36 cellular contexts compared by ENCODE assay signal in the genomic region with DNA sequence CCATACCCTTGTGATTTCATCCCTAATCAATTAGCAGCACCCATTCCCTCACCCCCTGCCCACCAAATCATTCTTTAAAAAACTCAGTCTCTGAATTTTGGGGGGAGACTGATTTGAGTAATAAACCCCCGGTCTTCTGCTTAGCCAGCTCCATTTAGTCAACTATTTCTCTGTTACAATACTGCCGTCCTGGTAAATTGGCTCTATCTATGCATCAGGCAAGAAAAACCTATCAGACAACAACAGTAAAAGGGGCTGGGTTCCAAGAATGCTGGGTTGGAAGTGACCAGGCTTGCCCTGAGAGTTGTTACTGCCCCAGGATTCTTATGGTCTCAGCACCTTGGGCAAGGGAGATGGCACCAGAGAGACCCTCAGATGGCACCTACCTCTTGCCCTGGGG.
"Had no signal": no experiment of that assay in that cellular context is flagged by ENCODE, and none has a peak within 500 bp of the region (broad histone marks: within the 10 kb centered on the region; RNA-seq: fewer than 3 reads in every experiment).

No MANE protein-coding gene starts in this region.

- H3K4me3 ChIP-seq: adrenal gland, ascending aorta, body of pancreas, breast epithelium, cardiac muscle cell had no signal

- H3K27ac ChIP-seq: adrenal gland, ascending aorta, body of pancreas, brain microvascular endothelial cell, breast epithelium, cardiac muscle cell had no signal

- H3K4me1 ChIP-seq: adrenal gland, ascending aorta, body of pancreas, breast epithelium had no signal

- H3K36me3 ChIP-seq: adrenal gland, ascending aorta, brain microvascular endothelial cell, breast epithelium, cardiac muscle cell had no signal

- DNase-seq: activated effector memory CD4-positive, alpha-beta T cell treated with anti-CD3 and anti-CD28 coated beads, Interleukin-2, amount 50 U/mL, for 16 hours; activated effector memory CD4-positive, alpha-beta T cell treated with Interleukin-2 at 50 U/mL for 16 hours; activated gamma-delta T cell; activated gamma-delta T cell treated with Interleukin-2 at 50 U/mL for 16 hours; activated naive CD4-positive, alpha-beta T cell; activated naive CD4-positive, alpha-beta T cell treated with anti-CD3 and anti-CD28 coated beads for 36 hours; activated naive CD4-positive, alpha-beta T cell treated with anti-CD3 and anti-CD28 coated beads, Interleukin-2, amount 10 ng/mL, durations not matched to agents 7 days and 5 days; activated naive CD4-positive, alpha-beta T cell treated with anti-CD3 and anti-CD28 coated beads, Interleukin-2, amount 50 U/mL, for 16 hours; activated naive CD4-positive, alpha-beta T cell treated with Interleukin-2 at 50 U/mL for 16 hours; activated naive CD8-positive, alpha-beta T cell treated with anti-CD3 and anti-CD28 coated beads for 36 hours; activated naive CD8-positive, alpha-beta T cell treated with anti-CD3 and anti-CD28 coated beads, Interleukin-2, amount 10 ng/mL, durations not matched to agents 7 days and 5 days; activated naive CD8-positive, alpha-beta T cell treated with anti-CD3 and anti-CD28 coated beads, Interleukin-2, amount 50 U/mL, for 24 hours; activated T-cell treated with anti-CD3 and anti-CD28 coated beads, Interleukin-2, amount 50 U/mL, for 24 hours; activated T-cell treated with anti-CD3 and anti-CD28 coated beads, Interleukin-2, amount 50 U/mL, for 4 hours; activated T-cell treated with anti-CD3 and anti-CD28 coated beads, Interleukin-2, amount 50 U/mL, for 48 hours; activated T-cell treated with anti-CD3 and anti-CD28 coated beads, Interleukin-2, amount 50 U/mL, for 72 hours; adrenal gland; amniotic stem cell; amygdala; aorta; body of pancreas; brain microvascular endothelial cell; caudate nucleus; central memory CD4-positive, alpha-beta T cell; cerebellar nuclear complex had no signal

- H3K9me3 ChIP-seq: adrenal gland had no signal

- H3K27ac Mint-ChIP-seq: activated naive CD4-positive, alpha-beta T cell treated with anti-CD3 and anti-CD28 coated beads for 36 hours; activated naive CD4-positive, alpha-beta T cell treated with anti-CD3 and anti-CD28 coated beads, Interleukin-2, amount 10 ng/mL, durations not matched to agents 7 days and 5 days; activated naive CD4-positive, alpha-beta T cell treated with anti-CD3 and anti-CD28 coated beads, Interleukin-2, amount 50 U/mL, for 24 hours; activated naive CD4-positive, alpha-beta T cell treated with anti-CD3 and anti-CD28 coated beads, Interleukin-2, amount 50 U/mL, for 72 hours; activated naive CD8-positive, alpha-beta T cell; activated naive CD8-positive, alpha-beta T cell treated with anti-CD3 and anti-CD28 coated beads for 36 hours; activated naive CD8-positive, alpha-beta T cell treated with anti-CD3 and anti-CD28 coated beads, Interleukin-2, amount 10 ng/mL, durations not matched to agents 7 days and 5 days; activated naive CD8-positive, alpha-beta T cell treated with anti-CD3 and anti-CD28 coated beads, Interleukin-2, amount 50 U/mL, for 24 hours; activated T-cell treated with anti-CD3 and anti-CD28 coated beads, Interleukin-2, amount 50 U/mL, for 24 hours; activated T-cell treated with anti-CD3 and anti-CD28 coated beads, Interleukin-2, amount 50 U/mL, for 72 hours; activated T-helper 1 cell treated with anti-CD3 and anti-CD28 coated beads, Interleukin-12 subunit alpha, Interleukin-12 subunit beta, Interleukin-2, Interleukin-4 antibody, amounts not matched to agents 30 ng/mL and 10 ng/mL and 1 ng/mL, durations not matched to agents 14 hours and 24 hours and 36 hours; activated T-helper 17 cell treated with anti-CD3 and anti-CD28 coated beads, Interleukin-2, amount 50 U/mL, for 72 hours; activated T-helper 2 cell treated with anti-CD3 and anti-CD28 coated beads, Interferon-gamma antibody, Interleukin-2, Interleukin-4, amounts not matched to agents 10 μg/mL and 5 μg/mL and 100 μg/mL, durations not matched to agents 14 hours and 24 hours and 36 hours had no signal

- H3K4me3 Mint-ChIP-seq: activated naive CD4-positive, alpha-beta T cell treated with anti-CD3 and anti-CD28 coated beads for 36 hours; activated naive CD4-positive, alpha-beta T cell treated with anti-CD3 and anti-CD28 coated beads, Interleukin-2, amount 10 ng/mL, durations not matched to agents 7 days and 5 days; activated naive CD4-positive, alpha-beta T cell treated with anti-CD3 and anti-CD28 coated beads, Interleukin-2, amount 50 U/mL, for 24 hours; activated naive CD8-positive, alpha-beta T cell; activated naive CD8-positive, alpha-beta T cell treated with anti-CD3 and anti-CD28 coated beads for 36 hours; activated naive CD8-positive, alpha-beta T cell treated with anti-CD3 and anti-CD28 coated beads, Interleukin-2, amount 10 ng/mL, durations not matched to agents 7 days and 5 days; activated naive CD8-positive, alpha-beta T cell treated with anti-CD3 and anti-CD28 coated beads, Interleukin-2, amount 50 U/mL, for 24 hours; activated T-cell treated with anti-CD3 and anti-CD28 coated beads, Interleukin-2, amount 50 U/mL, for 24 hours; activated T-cell treated with anti-CD3 and anti-CD28 coated beads, Interleukin-2, amount 50 U/mL, for 4 hours; activated T-cell treated with anti-CD3 and anti-CD28 coated beads, Interleukin-2, amount 50 U/mL, for 72 hours; activated T-helper 1 cell treated with anti-CD3 and anti-CD28 coated beads, Interleukin-12 subunit alpha, Interleukin-12 subunit beta, Interleukin-2, Interleukin-4 antibody, amounts not matched to agents 30 ng/mL and 10 ng/mL and 1 ng/mL, durations not matched to agents 14 hours and 24 hours and 36 hours; activated T-helper 17 cell treated with anti-CD3 and anti-CD28 coated beads, Interleukin-2, amount 50 U/mL, for 72 hours; brain; central memory CD8-positive, alpha-beta T cell had no signal

- H3K36me3 Mint-ChIP-seq: activated naive CD4-positive, alpha-beta T cell treated with anti-CD3 and anti-CD28 coated beads, Interleukin-2, amount 10 ng/mL, durations not matched to agents 7 days and 5 days; activated naive CD4-positive, alpha-beta T cell treated with anti-CD3 and anti-CD28 coated beads, Interleukin-2, amount 50 U/mL, for 24 hours; activated naive CD8-positive, alpha-beta T cell treated with anti-CD3 and anti-CD28 coated beads for 36 hours; activated naive CD8-positive, alpha-beta T cell treated with anti-CD3 and anti-CD28 coated beads, Interleukin-2, amount 10 ng/mL, durations not matched to agents 7 days and 5 days; brain had no signal

- H3K4me1 Mint-ChIP-seq: activated naive CD4-positive, alpha-beta T cell treated with anti-CD3 and anti-CD28 coated beads, Interleukin-2, amount 10 ng/mL, durations not matched to agents 7 days and 5 days; activated naive CD4-positive, alpha-beta T cell treated with anti-CD3 and anti-CD28 coated beads, Interleukin-2, amount 50 U/mL, for 24 hours; activated naive CD8-positive, alpha-beta T cell treated with anti-CD3 and anti-CD28 coated beads for 36 hours; activated naive CD8-positive, alpha-beta T cell treated with anti-CD3 and anti-CD28 coated beads, Interleukin-2, amount 10 ng/mL, durations not matched to agents 7 days and 5 days; activated naive CD8-positive, alpha-beta T cell treated with anti-CD3 and anti-CD28 coated beads, Interleukin-2, amount 50 U/mL, for 24 hours; activated T-helper 17 cell treated with anti-CD3 and anti-CD28 coated beads, Interleukin-2, amount 50 U/mL, for 72 hours; central memory CD8-positive, alpha-beta T cell had no signal

- H3K9me3 Mint-ChIP-seq: activated naive CD4-positive, alpha-beta T cell treated with anti-CD3 and anti-CD28 coated beads, Interleukin-2, amount 50 U/mL, for 24 hours; activated naive CD4-positive, alpha-beta T cell treated with anti-CD3 and anti-CD28 coated beads, Interleukin-2, amount 50 U/mL, for 72 hours; activated naive CD8-positive, alpha-beta T cell treated with anti-CD3 and anti-CD28 coated beads, Interleukin-2, amount 10 ng/mL, durations not matched to agents 7 days and 5 days; activated naive CD8-positive, alpha-beta T cell treated with anti-CD3 and anti-CD28 coated beads, Interleukin-2, amount 50 U/mL, for 24 hours; activated T-cell treated with anti-CD3 and anti-CD28 coated beads, Interleukin-2, amount 50 U/mL, for 72 hours had no signal
